8 cellular contexts compared by ENCODE assay signal in genomic region chr18:48949606-48950535, GRCh38. TPM values are rescaled to one million over a fixed set of nuclear protein-coding genes. Genes with fewer than 3 reads are reported as not detected.
DNase-seq lines count a peak whose midpoint lies in the region; ATAC-seq and TF ChIP-seq lines count a peak whose summit lies in the region.

No MANE protein-coding gene starts in this region.

- TF ChIP-seq CTCF in MM.1S (IDR thresholded peaks at IDR 0.05; ENCODE audit: low read length) (peak; percentile 14), fibroblast of pulmonary artery (IDR thresholded peaks at IDR 0.05; ENCODE audit: low read length, missing control alignments) (no peak), omental fat pad (IDR thresholded peaks at IDR 0.05) (no peak)

- peaks cover 7% of the 10 kb centered on the region for H3K4me1 ChIP-seq in MM.1S (ENCODE audit: low read length)

- peaks cover 4% of the 10 kb centered on the region; the same call in 1 of the 2 replicates for H4K20me1 ChIP-seq in MM.1S (ENCODE audit: insufficient read depth, low read length)

- H3K36me3 ChIP-seq in MM.1S (replicated peaks; ENCODE audit: insufficient read depth, low read length) = 0 out of 2 replicates have a peak, but pooled peaks cover 5% of the 10 kb centered on the region

- no peaks in the 10 kb centered on the region for H3K9me2 ChIP-seq in MM.1S (replicated peaks; ENCODE audit: insufficient read depth, low read length)

- H3K9ac ChIP-seq in MM.1S (ENCODE audit: low read length) = peak overlapping the region; percentile 95

- no peak overlapping the region for H2AFZ ChIP-seq in MM.1S (ENCODE audit: low read length)

- peaks cover 56% of the 10 kb centered on the region for H3F3A ChIP-seq in MM.1S (ENCODE audit: insufficient read depth, low read length)

- no peaks in the 10 kb centered on the region for H3K27me3 ChIP-seq in MM.1S (replicated peaks; ENCODE audit: insufficient read depth, low read length)

- no peaks in the 10 kb centered on the region for H3K9me3 ChIP-seq in MM.1S (replicated peaks; ENCODE audit: insufficient read depth, low read length)

- peaks cover 71% of the 10 kb centered on the region for H3K79me2 ChIP-seq in MM.1S (ENCODE audit: low read length)

- ATAC-seq in omental fat pad (ENCODE audit: low FRiP score) = peak; percentile 35
- ATAC-seq in GM18858 (IDR thresholded peaks at IDR 0.05; ENCODE audit: unreplicated experiment) = no peak
- no peak for ATAC-seq in HG03045 (IDR thresholded peaks at IDR 0.05; ENCODE audit: unreplicated experiment)

- peak overlapping the region; percentile 97; the same call in 1 of the 2 replicates for H3K27ac ChIP-seq in MM.1S (ENCODE audit: low read length)

- DNase-seq in NCI-H2029 (lab: John Stamatoyannopoulos, UW) (peak; percentile 34), NCI-H2029 treated with DMSO at 0.1 percent for 48 hours (lab: John Stamatoyannopoulos, UW) (no peak), MM.1S (peak; percentile 58), activated T-cell treated with anti-CD3 and anti-CD28 coated beads for 48 hours (ENCODE audit: low read depth) (peak; percentile 35), fibroblast of pulmonary artery (ENCODE audit: low read depth) (peak; percentile 45), omental fat pad (ENCODE audit: low spot score) (no peak)

- H3K4me3 ChIP-seq in MM.1S (ENCODE audit: low read length) (peak overlapping the region; percentile 97), fibroblast of pulmonary artery (replicated peaks; ENCODE audit: low read depth, low read length) (peak overlapping the region; percentile 96)

- H3K4me2 ChIP-seq in MM.1S (ENCODE audit: low read depth, low read length) = peak overlapping the region; percentile 99

RNA-seq across cellular contexts. Expression of gene SMAD7, which starts 0.9 kb away (rescaled TPM):
- total RNA-seq in omental fat pad = 10 to 100 TPM; 33.6 to 78.4 (median 47.2) TPM

Comparison
In these comparisons a context has a peak if more than half of its experiments do, and no peak if none do; other contexts are left out.
1. DNase-seq: peak in NCI-H2029 (single experiment), MM.1S (single experiment), activated T-cell treated with anti-CD3 and anti-CD28 coated beads for 48 hours (single experiment) and fibroblast of pulmonary artery (single experiment); none in NCI-H2029 treated with DMSO at 0.1 percent for 48 hours (single experiment) and omental fat pad (single experiment).